9 cellular contexts compared by ENCODE assay signal in the genomic region with DNA sequence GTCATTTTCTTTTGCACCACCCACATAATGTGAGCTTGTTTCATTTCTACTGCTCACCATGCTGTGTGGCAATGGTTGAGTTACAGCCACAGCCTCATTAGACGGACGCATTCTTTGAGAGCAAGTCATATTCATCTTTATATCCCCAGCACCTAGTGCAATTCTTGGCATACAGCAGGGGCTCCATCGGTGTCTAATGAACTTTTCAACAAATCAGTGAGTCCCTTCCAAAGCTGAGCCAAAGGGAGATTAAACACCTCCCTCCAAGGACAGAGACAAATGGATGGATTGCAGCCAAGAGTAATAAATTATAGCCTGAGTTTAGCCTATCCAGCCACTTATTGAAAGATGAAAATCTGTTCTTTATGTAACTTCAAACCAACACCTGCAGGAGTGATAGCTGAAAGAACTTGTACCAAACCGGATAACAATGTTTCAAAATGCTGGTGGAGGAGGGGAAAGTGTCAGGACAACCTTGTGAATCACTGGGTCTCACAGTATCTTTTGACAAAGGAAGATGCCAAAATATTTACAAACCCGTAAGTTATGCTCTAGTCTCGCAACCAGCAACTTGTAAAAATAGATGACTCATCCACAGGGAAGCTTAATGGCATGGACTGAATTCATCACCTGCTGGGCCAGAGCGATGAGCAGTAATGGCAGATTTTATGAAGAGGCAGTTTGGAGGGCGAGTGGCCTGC.
DNase-seq lines count a peak whose midpoint lies in the region; ATAC-seq and TF ChIP-seq lines count a peak whose summit lies in the region.
"Had no signal": no experiment of that assay in that cellular context is flagged by ENCODE, and none has a peak within 500 bp of the region (broad histone marks: within the 10 kb centered on the region; RNA-seq: fewer than 3 reads in every experiment).

No MANE protein-coding gene starts in this region.

- DNase-seq in AG10803 (ENCODE audit: low read depth) (peak; percentile 95), NCI-H1105 (lab: John Stamatoyannopoulos, UW) (peak; percentile 82), SW 1271 (lab: John Stamatoyannopoulos, UW) (peak; percentile 87 to 98), kidney epithelial cell (ENCODE audit: low read depth) (peak; percentile 57), activated gamma-delta T cell (lab: John Stamatoyannopoulos, UW) (no peak)
- DNase-seq: heart right ventricle had no signal

- no peak for TF ChIP-seq CTCF in AG10803 (conservative IDR thresholded peaks at IDR 0.05; ENCODE audit: low read length)
- TF ChIP-seq CTCF in kidney epithelial cell (IDR thresholded peaks at IDR 0.05; ENCODE audit: insufficient read depth, low read length, poor library complexity, severe bottlenecking): no peak

- ATAC-seq in GM19351 (IDR thresholded peaks at IDR 0.05; ENCODE audit: unreplicated experiment) (no peak), GM21528 (IDR thresholded peaks at IDR 0.05; ENCODE audit: low FRiP score, unreplicated experiment) (no peak), HG02852 (IDR thresholded peaks at IDR 0.05; ENCODE audit: unreplicated experiment) (no peak)

- H3K4me3 ChIP-seq in AG10803 (ENCODE audit: low read length) (no peak overlapping the region), kidney epithelial cell (ENCODE audit: low read depth, low read length) (no peak overlapping the region)
- H3K4me3 ChIP-seq: heart right ventricle had no signal

- peaks cover 3% of the 10 kb centered on the region for H3K27me3 ChIP-seq in kidney epithelial cell (ENCODE audit: control insufficient read depth, insufficient read depth, low read length)

- H3K36me3 ChIP-seq in kidney epithelial cell (ENCODE audit: control insufficient read depth, insufficient read depth, low read length): no peaks in the 10 kb centered on the region
- H3K36me3 ChIP-seq: heart right ventricle had no signal
